In genomic region chr19:45186509-45187334, GRCh38 we compare ENCODE assay signal across 2 cellular contexts.
TF ChIP-seq lines count a peak whose summit lies in the region.

No MANE protein-coding gene starts in this region.

TF ChIP-seq in A549, 52 proteins besides CTCF, POLR2A, EP300 and RAD21 (continued from another document):
- no peak for TF ChIP-seq MYC (IDR thresholded peaks at IDR 0.05; ENCODE audit: borderline replicate concordance, low read length)
- TF ChIP-seq POLR2AphosphoS2 (conservative IDR thresholded peaks at IDR 0.05; ENCODE audit: low read length), result no peak
- TF ChIP-seq CHD4 (IDR thresholded peaks at IDR 0.05; ENCODE audit: borderline replicate concordance), result no peak
- TF ChIP-seq CHD2 (IDR thresholded peaks at IDR 0.05; ENCODE audit: low read length, partially characterized antibody), result no peak
- no peak for TF ChIP-seq MAX (IDR thresholded peaks at IDR 0.05)
- TF ChIP-seq NPAS2 (CRISPR knock-in tag; IDR thresholded peaks at IDR 0.05; ENCODE audit: borderline replicate concordance), result no peak
- no peak for TF ChIP-seq EHF (CRISPR knock-in tag; IDR thresholded peaks at IDR 0.05)
- no peak for TF ChIP-seq HES2 (IDR thresholded peaks at IDR 0.05)
- no peak for TF ChIP-seq GATA3 (IDR thresholded peaks at IDR 0.05; ENCODE audit: borderline replicate concordance)
- no peak for TF ChIP-seq HOXA7 (CRISPR knock-in tag; IDR thresholded peaks at IDR 0.05)
- TF ChIP-seq ZC3H11A (IDR thresholded peaks at IDR 0.05), result no peak
- no peak for TF ChIP-seq TFCP2L1 (CRISPR knock-in tag; IDR thresholded peaks at IDR 0.05)

TF ChIP-seq in GM23338, 12 proteins besides CTCF, POLR2A, EP300 and RAD21 (continued from another document):
- no peak for TF ChIP-seq JUNB (IDR thresholded peaks at IDR 0.05; ENCODE audit: unreplicated experiment)
- TF ChIP-seq REST (IDR thresholded peaks at IDR 0.05; ENCODE audit: unreplicated experiment), result no peak
- TF ChIP-seq STAT1 (IDR thresholded peaks at IDR 0.05; ENCODE audit: unreplicated experiment), result no peak
